In genomic region chr1:70318191-70318590, GRCh38 we compare ENCODE assay signal across 28 cellular contexts.
"Had no signal": no experiment of that assay in that cellular context is flagged by ENCODE, and none has a peak within 500 bp of the region (broad histone marks: within the 10 kb centered on the region; RNA-seq: fewer than 3 reads in every experiment).

No MANE protein-coding gene starts in this region.

- H3K4me3 ChIP-seq: hepatocyte, sigmoid colon, thoracic aorta, upper lobe of left lung had no signal

- H3K9me3 ChIP-seq: sigmoid colon, thoracic aorta, upper lobe of left lung had no signal

- H3K4me1 ChIP-seq: sigmoid colon, upper lobe of left lung had no signal

- H3K36me3 ChIP-seq: thoracic aorta had no signal

- H3K9me3 Mint-ChIP-seq: activated CD4-positive, alpha-beta memory T cell treated with anti-CD3 and anti-CD28 coated beads, Interleukin-2, amount 10 ng/mL, durations not matched to agents 7 days and 5 days; activated CD4-positive, alpha-beta T cell treated with anti-CD3 and anti-CD28 coated beads, Interleukin-2, amount 10 ng/mL, durations not matched to agents 24 days and 14 days; activated naive CD8-positive, alpha-beta T cell treated with anti-CD3 and anti-CD28 coated beads, Interleukin-2, amount 50 U/mL, for 24 hours; brain; effector memory CD8-positive, alpha-beta T cell; immature natural killer cell; natural killer cell treated with Interleukin-12 subunit alpha and Interleukin-12 subunit beta and Interleukin-15 and Interleukin-18, amount 100 ng/mL, for 72 hours had no signal

- ATAC-seq: activated CD4-positive, CD25-positive, alpha-beta regulatory T cell treated with anti-CD3 and anti-CD28 coated beads, Interleukin-2, amount 50 U/mL, for 24 hours; activated naive CD8-positive, alpha-beta T cell treated with anti-CD3 and anti-CD28 coated beads, Interleukin-2, amount 50 U/mL, for 24 hours; effector memory CD8-positive, alpha-beta T cell; esophagus mucosa; left ventricle myocardium superior; natural killer cell treated with Interleukin-12 subunit alpha and Interleukin-12 subunit beta and Interleukin-15 and Interleukin-18, amount 100 ng/mL, for 72 hours; T-helper 17 cell had no signal

- H3K27ac Mint-ChIP-seq: activated CD4-positive, alpha-beta memory T cell treated with anti-CD3 and anti-CD28 coated beads, Interleukin-2, amount 10 ng/mL, durations not matched to agents 7 days and 5 days; activated CD4-positive, alpha-beta T cell treated with anti-CD3 and anti-CD28 coated beads, Interleukin-2, amount 10 ng/mL, durations not matched to agents 24 days and 14 days; activated naive CD8-positive, alpha-beta T cell treated with anti-CD3 and anti-CD28 coated beads, Interleukin-2, amount 50 U/mL, for 24 hours; brain; natural killer cell treated with Interleukin-12 subunit alpha and Interleukin-12 subunit beta and Interleukin-15 and Interleukin-18, amount 100 ng/mL, for 72 hours; progenitor cell of endocrine pancreas had no signal

- DNase-seq: activated CD4-positive, alpha-beta memory T cell treated with anti-CD3 and anti-CD28 coated beads, Interleukin-2, amount 10 ng/mL, durations not matched to agents 7 days and 5 days; activated CD4-positive, alpha-beta T cell treated with anti-CD3 and anti-CD28 coated beads, Interleukin-2, amount 10 ng/mL, durations not matched to agents 24 days and 14 days; activated gamma-delta T cell; activated naive CD4-positive, alpha-beta T cell treated with anti-CD3 and anti-CD28 coated beads, Interleukin-2, amount 50 U/mL, for 16 hours; activated naive CD8-positive, alpha-beta T cell treated with anti-CD3 and anti-CD28 coated beads, Interleukin-2, amount 50 U/mL, for 24 hours; activated T-cell treated with anti-CD3 and anti-CD28 coated beads for 4 hours; anterior cingulate cortex; caudate nucleus; effector memory CD8-positive, alpha-beta T cell; glutamatergic neuron; immature natural killer cell; kidney glomerular epithelial cell; left ventricle myocardium superior; mammary epithelial cell; midbrain; retina; sigmoid colon; stimulated activated CD4-positive, alpha-beta T cell treated with anti-CD3 and anti-CD28 coated beads, Interleukin-4, amount 100 ng/mL, for 1 hour; stimulated activated naive CD4-positive, alpha-beta T cell treated with Interleukin-2 at 50 U/mL for 16 hours; T-helper 17 cell; upper lobe of left lung had no signal

- H3K27me3 ChIP-seq: hepatocyte, sigmoid colon, upper lobe of left lung had no signal

- H3K27me3 Mint-ChIP-seq: activated CD4-positive, alpha-beta memory T cell treated with anti-CD3 and anti-CD28 coated beads, Interleukin-2, amount 10 ng/mL, durations not matched to agents 7 days and 5 days; activated CD4-positive, alpha-beta T cell treated with anti-CD3 and anti-CD28 coated beads, Interleukin-2, amount 10 ng/mL, durations not matched to agents 24 days and 14 days; activated naive CD8-positive, alpha-beta T cell treated with anti-CD3 and anti-CD28 coated beads, Interleukin-2, amount 50 U/mL, for 24 hours; brain; effector memory CD8-positive, alpha-beta T cell; natural killer cell treated with Interleukin-12 subunit alpha and Interleukin-12 subunit beta and Interleukin-15 and Interleukin-18, amount 100 ng/mL, for 72 hours; progenitor cell of endocrine pancreas; T-helper 17 cell had no signal

- H3K36me3 Mint-ChIP-seq: immature natural killer cell; natural killer cell treated with Interleukin-12 subunit alpha and Interleukin-12 subunit beta and Interleukin-15 and Interleukin-18, amount 100 ng/mL, for 72 hours had no signal

- H3K4me3 Mint-ChIP-seq: activated CD4-positive, alpha-beta memory T cell treated with anti-CD3 and anti-CD28 coated beads, Interleukin-2, amount 10 ng/mL, durations not matched to agents 7 days and 5 days; activated CD4-positive, alpha-beta T cell treated with anti-CD3 and anti-CD28 coated beads, Interleukin-2, amount 10 ng/mL, durations not matched to agents 24 days and 14 days; activated naive CD8-positive, alpha-beta T cell treated with anti-CD3 and anti-CD28 coated beads, Interleukin-2, amount 50 U/mL, for 24 hours; brain; effector memory CD8-positive, alpha-beta T cell; immature natural killer cell; natural killer cell treated with Interleukin-12 subunit alpha and Interleukin-12 subunit beta and Interleukin-15 and Interleukin-18, amount 100 ng/mL, for 72 hours; T-helper 17 cell had no signal

- H3K27ac ChIP-seq: hepatocyte, sigmoid colon, thoracic aorta, upper lobe of left lung had no signal
